20 cellular contexts compared by ENCODE assay signal in genomic region chr17:73748521-73748920, GRCh38.
DNase-seq lines count a peak whose midpoint lies in the region; ATAC-seq and TF ChIP-seq lines count a peak whose summit lies in the region.
"Had no signal": no experiment of that assay in that cellular context is flagged by ENCODE, and none has a peak within 500 bp of the region (broad histone marks: within the 10 kb centered on the region; RNA-seq: fewer than 3 reads in every experiment).

No MANE protein-coding gene starts in this region.

- H3K9ac ChIP-seq in neuronal stem cell (ENCODE audit: low read depth, low read length, poor library complexity), result no peak overlapping the region

- H3K27ac Mint-ChIP-seq in HFFc6, result no peak overlapping the region
- H3K27ac Mint-ChIP-seq: stimulated activated memory B cell treated with anti-CD40 and anti-IgM and Interleukin-4, amounts not matched to agents 10 μg/mL and 1 μg/mL and 100 μg/mL, for 72 hours had no signal

- H4K91ac ChIP-seq in neuronal stem cell (ENCODE audit: low read depth, low read length, poor library complexity), result no peak overlapping the region

- no CpG with 5 or more reads among the region's 19 CpGs for WGBS in neuronal stem cell (ENCODE audit: extremely low coverage in 2 of 2, insufficient read length in 2 of 2, insufficient replicate concordance in 1 of 2), 2 donors

- H3K23ac ChIP-seq in neuronal stem cell (ENCODE audit: low read depth, low read length, poor library complexity), result no peak overlapping the region

- H3K36me3 ChIP-seq in neuronal stem cell (replicated peaks in 1 of 2; ENCODE audit: control insufficient read depth in 2 of 2, insufficient read depth in 2 of 2, low read length in 2 of 2), result no peaks in the 10 kb centered on the region
- H3K36me3 ChIP-seq: ascending aorta, BE2C, colonic mucosa, Peyer's patch, tibial nerve had no signal

- no peak overlapping the region for H3K27ac ChIP-seq in neuronal stem cell (replicated peaks; ENCODE audit: low read length)
- H3K27ac ChIP-seq: ascending aorta, colonic mucosa, Peyer's patch, tibial nerve had no signal

- H3K4ac ChIP-seq in neuronal stem cell (ENCODE audit: low read length), result no peak overlapping the region

- H3K36me3 Mint-ChIP-seq in HFFc6 (ENCODE audit: low read depth), result peaks cover 5% of the 10 kb centered on the region
- H3K36me3 Mint-ChIP-seq: stimulated activated memory B cell treated with anti-CD40 and anti-IgM and Interleukin-4, amounts not matched to agents 10 μg/mL and 1 μg/mL and 100 μg/mL, for 72 hours had no signal

- H3K4me3 Mint-ChIP-seq in HFFc6, result no peak overlapping the region
- H3K4me3 Mint-ChIP-seq: stimulated activated memory B cell treated with anti-CD40 and anti-IgM and Interleukin-4, amounts not matched to agents 10 μg/mL and 1 μg/mL and 100 μg/mL, for 72 hours had no signal

- no peak overlapping the region for H2AFZ ChIP-seq in neuronal stem cell (ENCODE audit: low read length)

- no peaks in the 10 kb centered on the region for H3K4me1 Mint-ChIP-seq in HFFc6 (ENCODE audit: low read depth)

- H4K8ac ChIP-seq in neuronal stem cell (ENCODE audit: low read depth, low read length), result no peak overlapping the region

- H2BK12ac ChIP-seq in neuronal stem cell (ENCODE audit: low read length), result no peak overlapping the region

- no peak overlapping the region for H2AK5ac ChIP-seq in neuronal stem cell (ENCODE audit: low read depth, low read length)

- H3K14ac ChIP-seq in neuronal stem cell (ENCODE audit: low read length), result no peak overlapping the region

- no peaks in the 10 kb centered on the region for H3K9me3 ChIP-seq in neuronal stem cell (replicated peaks in 1 of 2; ENCODE audit: control insufficient read depth in 2 of 2, insufficient read depth in 1 of 2, low read depth in 1 of 2, low read length in 2 of 2)
- H3K9me3 ChIP-seq: ascending aorta, BE2C, colonic mucosa, mucosa of descending colon, Peyer's patch, tibial nerve had no signal

- no peak overlapping the region for H3K4me2 ChIP-seq in neuronal stem cell (ENCODE audit: insufficient read depth, low read length, poor library complexity, severe bottlenecking)

- H3K27me3 Mint-ChIP-seq in HFFc6 (ENCODE audit: insufficient read depth), result peaks cover 2% of the 10 kb centered on the region; the same call in 1 of the 2 replicates

- H3K9me3 Mint-ChIP-seq in HFFc6, result peaks cover 75% of the 10 kb centered on the region
- H3K9me3 Mint-ChIP-seq: stimulated activated memory B cell treated with anti-CD40 and anti-IgM and Interleukin-4, amounts not matched to agents 10 μg/mL and 1 μg/mL and 100 μg/mL, for 72 hours had no signal

- no peaks in the 10 kb centered on the region for H3K79me1 ChIP-seq in neuronal stem cell (ENCODE audit: low read depth, low read length)

- H3K4me3 ChIP-seq in neuronal stem cell (ENCODE audit: low read length in 2 of 2), result no peak overlapping the region
- H3K4me3 ChIP-seq: ascending aorta, colonic mucosa, mucosa of descending colon, Peyer's patch, tibial nerve had no signal

- H3K18ac ChIP-seq in neuronal stem cell (ENCODE audit: low read length), result peak overlapping the region; percentile 16

- H2BK120ac ChIP-seq in neuronal stem cell (ENCODE audit: low read depth, low read length), result peak overlapping the region; percentile 65

- ATAC-seq in HG02884 (IDR thresholded peaks at IDR 0.05; ENCODE audit: unreplicated experiment), result no peak
- no peak for ATAC-seq in GM21526 (IDR thresholded peaks at IDR 0.05; ENCODE audit: low FRiP score, unreplicated experiment)
- ATAC-seq: HCT116; mucosa of descending colon; stimulated activated memory B cell treated with anti-CD40 and anti-IgM and Interleukin-4, amounts not matched to agents 10 μg/mL and 1 μg/mL and 100 μg/mL, for 72 hours had no signal

- no peak overlapping the region for H2BK5ac ChIP-seq in neuronal stem cell (ENCODE audit: low read length)

- TF ChIP-seq CTCF in HFFc6 (IDR thresholded peaks at IDR 0.05), result no peak

- H3K27me3 ChIP-seq in neuronal stem cell (ENCODE audit: control insufficient read depth in 3 of 3, insufficient read depth in 3 of 3, low read depth in 1 of 3, low read length in 3 of 3), result peaks cover 0 to 20% (median 0%) of the 10 kb centered on the region in 3 experiments
- H3K27me3 ChIP-seq: BE2C, colonic mucosa, Peyer's patch had no signal

- no peak overlapping the region for H2BK15ac ChIP-seq in neuronal stem cell (ENCODE audit: low read length)

- H3K4me1 ChIP-seq in neuronal stem cell (ENCODE audit: control insufficient read depth in 2 of 2, insufficient read depth in 1 of 2, low read depth in 1 of 2, low read length in 2 of 2), result no peaks in the 10 kb centered on the region
- H3K4me1 ChIP-seq: ascending aorta, colonic mucosa, Peyer's patch, tibial nerve had no signal

- DNase-seq in NCI-H1105 (lab: John Stamatoyannopoulos, UW) (peak; percentile 89), NCI-H2081 treated with DMSO at 0.1 percent for 48 hours (lab: John Stamatoyannopoulos, UW) (peak; percentile 91), NCI-H69 (lab: John Stamatoyannopoulos, UW) (peak; percentile 93), neuronal stem cell (ENCODE audit: low spot score) (no peak), HFFc6 (no peak)
- DNase-seq: activated CD4-positive, alpha-beta T cell treated with anti-CD3 and anti-CD28 coated beads for 48 hours; activated CD8-positive, alpha-beta memory T cell treated with anti-CD3 and anti-CD28 coated beads, Interleukin-2, amount 50 U/mL, for 4 hours; activated naive CD4-positive, alpha-beta T cell treated with Interleukin-2 at 50 U/mL for 16 hours; BE2C; colonic mucosa; DND-41; foreskin fibroblast; mucosa of descending colon; Peyer's patch had no signal

Comparison
In these comparisons a context has a peak if more than half of its experiments do, and no peak if none do; other contexts are left out.
1. DNase-seq: peak in NCI-H1105 (single experiment), NCI-H2081 treated with DMSO at 0.1 percent for 48 hours (single experiment) and NCI-H69 (single experiment); none in neuronal stem cell (single experiment) and HFFc6 (single experiment).